In genomic region chr9:2053883-2054845, GRCh38 we compare ENCODE assay signal across 8 cellular contexts. TPM values are rescaled to one million over a fixed set of nuclear protein-coding genes. Genes with fewer than 3 reads are reported as not detected.
A peak's percentile ranks its signal among the peaks of the same experiment; 100 is the strongest.
DNase-seq lines count a peak whose midpoint lies in the region; ATAC-seq and TF ChIP-seq lines count a peak whose summit lies in the region.

No MANE protein-coding gene starts in this region.

- H3K9me3 ChIP-seq in CD8-positive, alpha-beta T cell (ENCODE audit: low read length) = no peaks in the 10 kb centered on the region
- H3K9me3 ChIP-seq in left lung = no peaks in the 10 kb centered on the region

- H3K9me3 Mint-ChIP-seq in CD8-positive, alpha-beta T cell = no peaks in the 10 kb centered on the region
- H3K9me3 Mint-ChIP-seq in activated naive CD4-positive, alpha-beta T cell treated with anti-CD3 and anti-CD28 coated beads for 36 hours = no peaks in the 10 kb centered on the region

- intact Hi-C loops in CD8-positive, alpha-beta T cell (cut with DNase I, micrococcal nuclease) = loop anchor here (1.0 kb wide), 3 partner anchors 10 to 39 kb away; partner anchors contain the start of gene SMARCA2 (in 1 of the 2)
- intact Hi-C loops in activated naive CD4-positive, alpha-beta T cell treated with anti-CD3 and anti-CD28 coated beads for 36 hours (cut with micrococcal nuclease) = loop anchor here (1.0 kb wide), 4 partner anchors 11 to 175 kb away; partner anchors contain the start of gene SMARCA2
- intact Hi-C loops in left lung (cut with DNase I) = no loop called here

- peak overlapping the region; percentile 68 for H3K4me3 Mint-ChIP-seq in CD8-positive, alpha-beta T cell
- H3K4me3 Mint-ChIP-seq in activated naive CD4-positive, alpha-beta T cell treated with anti-CD3 and anti-CD28 coated beads for 36 hours = peak overlapping the region; percentile 5

- H3K27ac ChIP-seq in CD8-positive, alpha-beta T cell (ENCODE audit: low read depth, low read length) = peak overlapping the region; percentile 31
- peak overlapping the region in 1 of 2 donors; percentile 26 for H3K27ac ChIP-seq in left lung

- peaks cover 60% of the 10 kb centered on the region for H3K36me3 Mint-ChIP-seq in CD8-positive, alpha-beta T cell
- peaks cover 18% of the 10 kb centered on the region for H3K36me3 Mint-ChIP-seq in activated naive CD4-positive, alpha-beta T cell treated with anti-CD3 and anti-CD28 coated beads for 36 hours (ENCODE audit: low read depth)

- no peaks in the 10 kb centered on the region for H3K27me3 Mint-ChIP-seq in CD8-positive, alpha-beta T cell (ENCODE audit: low read depth)
- no peaks in the 10 kb centered on the region for H3K27me3 Mint-ChIP-seq in activated naive CD4-positive, alpha-beta T cell treated with anti-CD3 and anti-CD28 coated beads for 36 hours (ENCODE audit: low read depth)

- H3K36me3 ChIP-seq in CD8-positive, alpha-beta T cell (ENCODE audit: insufficient read depth, low read length) = peaks cover 30% of the 10 kb centered on the region
- peaks cover 0 to 56% of the 10 kb centered on the region in 2 donors for H3K36me3 ChIP-seq in left lung

- H3K4me1 ChIP-seq in CD8-positive, alpha-beta T cell (ENCODE audit: insufficient read depth, low read length) = peaks cover 33% of the 10 kb centered on the region
- peaks cover 0 to 17% of the 10 kb centered on the region in 2 donors for H3K4me1 ChIP-seq in left lung

- DNase-seq in CD8-positive, alpha-beta T cell = peak; percentile 43 to 86 (median 67)
- DNase-seq in LHCN-M2 (ENCODE audit: low read depth) (peak; percentile 87), left lung (no peak), NCI-H526 treated with DMSO at 0.1 percent for 48 hours (lab: John Stamatoyannopoulos, UW) (no peak), NCI-H2081 treated with DMSO at 0.1 percent for 48 hours (lab: John Stamatoyannopoulos, UW) (no peak)
- peak; percentile 89 for DNase-seq in activated naive CD4-positive, alpha-beta T cell treated with anti-CD3 and anti-CD28 coated beads for 36 hours
- DNase-seq in stimulated activated CD8-positive, alpha-beta memory T cell treated with anti-CD3 and anti-CD28 coated beads, Interleukin-2, amount 100 ng/mL, for 48 hours (ENCODE audit: low read depth in 2 of 2) = peak; percentile 19 to 36

- H3K4me1 Mint-ChIP-seq in CD8-positive, alpha-beta T cell (ENCODE audit: low read depth) = peaks cover 63% of the 10 kb centered on the region
- H3K4me1 Mint-ChIP-seq in activated naive CD4-positive, alpha-beta T cell treated with anti-CD3 and anti-CD28 coated beads for 36 hours (ENCODE audit: low read depth) = peaks cover 53% of the 10 kb centered on the region

- POLR2A ChIA-PET in CD8-positive, alpha-beta T cell (lab: Charles Lee) = interaction anchor here (0.8 to 5.6 kb wide), 8 partner anchors 8 to 790 kb away, joined by 3 to 69 read pairs (median 4); partner anchors contain the start of gene SMARCA2

- ATAC-seq in CD8-positive, alpha-beta T cell = peak; percentile 96
- peak; percentile 97 for ATAC-seq in GM21423 (IDR thresholded peaks at IDR 0.05; ENCODE audit: unreplicated experiment)
- peak; percentile 52 for ATAC-seq in left lung

- H3K27me3 ChIP-seq in CD8-positive, alpha-beta T cell (ENCODE audit: insufficient read depth, low read length) = no peaks in the 10 kb centered on the region
- no peaks in the 10 kb centered on the region for H3K27me3 ChIP-seq in left lung

- H3K27ac Mint-ChIP-seq in CD8-positive, alpha-beta T cell = peak overlapping the region; percentile 94
- peak overlapping the region; percentile 83 for H3K27ac Mint-ChIP-seq in activated naive CD4-positive, alpha-beta T cell treated with anti-CD3 and anti-CD28 coated beads for 36 hours

- H3K4me3 ChIP-seq in CD8-positive, alpha-beta T cell (ENCODE audit: low read depth, low read length) = no peak overlapping the region
- no peak overlapping the region for H3K4me3 ChIP-seq in left lung

- TF ChIP-seq CTCF in CD8-positive, alpha-beta T cell (IDR thresholded peaks at IDR 0.05) = no peak
- no peak for TF ChIP-seq CTCF in left lung (IDR thresholded peaks at IDR 0.05)

- CTCF ChIA-PET in CD8-positive, alpha-beta T cell (lab: Charles Lee) = interaction anchor here (0.6 to 2.3 kb wide), 8 partner anchors 9 to 132 kb away, joined by 3 to 7 read pairs (median 4); partner anchors contain the start of gene SMARCA2
- CTCF ChIA-PET in activated naive CD4-positive, alpha-beta T cell treated with anti-CD3 and anti-CD28 coated beads for 36 hours (lab: Charles Lee) = interaction anchor here (0.6 to 2.2 kb wide), 6 partner anchors 9 to 133 kb away, joined by 3 to 13 read pairs (median 3); no protein-coding TSS in a partner anchor

RNA-seq across cellular contexts. Expression of gene SMARCA2, which starts 39.0 kb away (rescaled TPM):
- 100 to 1,000 TPM; 198 to 215 TPM for total RNA-seq in CD8-positive, alpha-beta T cell
- 65.1 and 71.2 TPM in 2 replicates for total RNA-seq in LHCN-M2 (2014; rRNA removed)
- 31.6 TPM for polyA plus RNA-seq in LHCN-M2 (2012)
- total RNA-seq in activated naive CD4-positive, alpha-beta T cell treated with anti-CD3 and anti-CD28 coated beads for 36 hours = 10 to 100 TPM; 87.8 to 89.9 TPM
- total RNA-seq in left lung = 100 to 1,000 TPM; 110 to 122 TPM

Comparison
In these comparisons a context has a peak if more than half of its experiments do, and no peak if none do; other contexts are left out.
1. DNase-seq: peak in CD8-positive, alpha-beta T cell (7 of 7), LHCN-M2 (single experiment), activated naive CD4-positive, alpha-beta T cell treated with anti-CD3 and anti-CD28 coated beads for 36 hours (single experiment) and stimulated activated CD8-positive, alpha-beta memory T cell treated with anti-CD3 and anti-CD28 coated beads, Interleukin-2, amount 100 ng/mL, for 48 hours (2 of 2); none in left lung (0 of 2), NCI-H526 treated with DMSO at 0.1 percent for 48 hours (single experiment) and NCI-H2081 treated with DMSO at 0.1 percent for 48 hours (single experiment).
2. intact Hi-C loops: an anchor here in CD8-positive, alpha-beta T cell (1.0 kb wide) and activated naive CD4-positive, alpha-beta T cell treated with anti-CD3 and anti-CD28 coated beads for 36 hours (1.0 kb wide); none called in left lung.
3. Peak in every context shown above with its lines, with median percentiles within 50 percentile points of each other: ATAC-seq.